ENCODE assay signal across 8 cellular contexts in genomic region chr6:41683460-41684310, GRCh38. TPM values are rescaled to one million over a fixed set of nuclear protein-coding genes. Genes with fewer than 3 reads are reported as not detected.
DNase-seq lines count a peak whose midpoint lies in the region; ATAC-seq and TF ChIP-seq lines count a peak whose summit lies in the region.

No MANE protein-coding gene starts in this region.

- H3K27me3 Mint-ChIP-seq in CD4-positive, CD25-positive, alpha-beta regulatory T cell: no peaks in the 10 kb centered on the region

- no peaks in the 10 kb centered on the region for H3K9me3 ChIP-seq in CD4-positive, CD25-positive, alpha-beta regulatory T cell (ENCODE audit: control insufficient read depth in 2 of 2, low read length in 2 of 2)
- H3K9me3 ChIP-seq in ovary (no peaks in the 10 kb centered on the region), testis (no peaks in the 10 kb centered on the region)

- no peaks in the 10 kb centered on the region for H3K27me3 ChIP-seq in CD4-positive, CD25-positive, alpha-beta regulatory T cell (ENCODE audit: control insufficient read depth, insufficient read depth, low read length)
- no peaks in the 10 kb centered on the region for H3K27me3 ChIP-seq in ovary
- H3K27me3 ChIP-seq in testis: no peaks in the 10 kb centered on the region

- peaks cover 0 to 2% (median 0%) of the 10 kb centered on the region in 7 donors for H3K9me3 Mint-ChIP-seq in CD4-positive, CD25-positive, alpha-beta regulatory T cell
- H3K9me3 Mint-ChIP-seq in activated naive CD4-positive, alpha-beta T cell treated with anti-CD3 and anti-CD28 coated beads, Interleukin-2, amount 50 U/mL, for 72 hours: no peaks in the 10 kb centered on the region

- TF ChIP-seq EP300 in ovary (IDR thresholded peaks at IDR 0.05): no peak

- H3K4me3 Mint-ChIP-seq in CD4-positive, CD25-positive, alpha-beta regulatory T cell: peak overlapping the region in 3 of 4 donors; percentile 77 to 85 (median 81)

- no peak overlapping the region for H3K27ac ChIP-seq in CD4-positive, CD25-positive, alpha-beta regulatory T cell (ENCODE audit: insufficient read depth, low read length, poor library complexity, severe bottlenecking)
- H3K27ac ChIP-seq in ovary: peak overlapping the region; percentile 54 to 80
- peak overlapping the region; percentile 88 to 95 for H3K27ac ChIP-seq in testis

- no peak overlapping the region for H3K4me3 ChIP-seq in CD4-positive, CD25-positive, alpha-beta regulatory T cell (ENCODE audit: low read depth, low read length)
- H3K4me3 ChIP-seq in ovary: peak overlapping the region; percentile 38
- H3K4me3 ChIP-seq in testis: peak overlapping the region; percentile 58 to 73

- peak; percentile 84 to 94 (median 90) for TF ChIP-seq CTCF in ovary (IDR thresholded peaks at IDR 0.05)
- peak; percentile 84 to 94 (median 88) for TF ChIP-seq CTCF in testis (IDR thresholded peaks at IDR 0.05)

- H3K4me1 Mint-ChIP-seq in CD4-positive, CD25-positive, alpha-beta regulatory T cell: peaks cover 0 to 17% (median 7%) of the 10 kb centered on the region in 4 donors

- H3K36me3 ChIP-seq in CD4-positive, CD25-positive, alpha-beta regulatory T cell (ENCODE audit: control insufficient read depth, insufficient read depth, low read length): peaks cover 6% of the 10 kb centered on the region
- H3K36me3 ChIP-seq in ovary: no peaks in the 10 kb centered on the region
- no peaks in the 10 kb centered on the region for H3K36me3 ChIP-seq in testis (ENCODE audit: low read depth, missing control alignments)

- peak; percentile 55 to 76 (median 74) for DNase-seq in CD4-positive, CD25-positive, alpha-beta regulatory T cell
- DNase-seq in KG1 (lab: John Stamatoyannopoulos, UW) (peak; percentile 36), SKM-1 (lab: John Stamatoyannopoulos, UW; ENCODE audit: unreplicated experiment) (peak; percentile 47), head of caudate nucleus (peak; percentile 72 to 95 (median 89)), ovary (peak; percentile 77 to 90 (median 84)), testis (peak; percentile 90)
- peak; percentile 82 to 86 for DNase-seq in activated naive CD4-positive, alpha-beta T cell treated with anti-CD3 and anti-CD28 coated beads, Interleukin-2, amount 50 U/mL, for 72 hours (ENCODE audit: low spot score in 2 of 2)

- intact Hi-C loops in head of caudate nucleus (cut with DNase I): loop anchor here (1.0 to 10.0 kb wide), 3 partner anchors 80 to 315 kb away; no protein-coding TSS in a partner anchor
- intact Hi-C loops in ovary (cut with DNase I): loop anchor here (1.0 to 5.0 kb wide), 6 partner anchors 81 to 317 kb away; no protein-coding TSS in a partner anchor
- intact Hi-C loops in testis (cut with DNase I; ENCODE audit: low total_unique reads): loop anchor here (5.0 to 10.0 kb wide), 2 partner anchors 81 to 219 kb away; no protein-coding TSS in a partner anchor

- WGBS in ovary, 3 donors: 8 to 9% (median 9%) methylated on average over 42 to 43 of the region's 43 CpGs
- 12 to 13% methylated on average over 33 to 43 of the region's 43 CpGs for WGBS in testis, 2 donors

- TF ChIP-seq POLR2A in ovary (IDR thresholded peaks at IDR 0.05): no peak
- TF ChIP-seq POLR2A in testis (IDR thresholded peaks at IDR 0.05): no peak

- H3K27ac Mint-ChIP-seq in CD4-positive, CD25-positive, alpha-beta regulatory T cell: peak overlapping the region in 1 of 3 donors; percentile 91
- peak overlapping the region; percentile 82 to 86 for H3K27ac Mint-ChIP-seq in activated naive CD4-positive, alpha-beta T cell treated with anti-CD3 and anti-CD28 coated beads, Interleukin-2, amount 50 U/mL, for 72 hours

- H3K4me1 ChIP-seq in CD4-positive, CD25-positive, alpha-beta regulatory T cell (ENCODE audit: control insufficient read depth, insufficient read depth, low read length, poor library complexity, severe bottlenecking): peaks cover 20% of the 10 kb centered on the region
- H3K4me1 ChIP-seq in ovary (ENCODE audit: insufficient read depth) (no peaks in the 10 kb centered on the region), testis (peaks cover 17% of the 10 kb centered on the region)

- H3K36me3 Mint-ChIP-seq in CD4-positive, CD25-positive, alpha-beta regulatory T cell: peaks cover 3% of the 10 kb centered on the region
- no peaks in the 10 kb centered on the region for H3K36me3 Mint-ChIP-seq in activated naive CD4-positive, alpha-beta T cell treated with anti-CD3 and anti-CD28 coated beads, Interleukin-2, amount 50 U/mL, for 72 hours

- ATAC-seq in CD4-positive, CD25-positive, alpha-beta regulatory T cell (ENCODE audit: low read depth in 2 of 2): peak; percentile 80 to 84
- ATAC-seq in GM19468 (IDR thresholded peaks at IDR 0.05; ENCODE audit: extremely low read depth, unreplicated experiment): peak; percentile 57
- ATAC-seq in activated naive CD4-positive, alpha-beta T cell treated with anti-CD3 and anti-CD28 coated beads, Interleukin-2, amount 50 U/mL, for 72 hours: peak; percentile 91 to 92

RNA-seq across cellular contexts. Expression of gene MDFI, which starts 45.4 kb away (rescaled TPM):
- not detected for total RNA-seq in CD4-positive, CD25-positive, alpha-beta regulatory T cell
- not detected for polyA plus RNA-seq in CD4-positive, CD25-positive, alpha-beta regulatory T cell
- not detected for total RNA-seq in activated naive CD4-positive, alpha-beta T cell treated with anti-CD3 and anti-CD28 coated beads, Interleukin-2, amount 50 U/mL, for 72 hours
- total RNA-seq in ovary (10 to 100 TPM in 5 of 7 donors, 1 to 10 TPM in 2; 7.4 to 24.4 (median 20.4) TPM), testis (10 to 100 TPM; 15.1 to 16.0 TPM)
- polyA plus RNA-seq in ovary (10 to 100 TPM in 1 of 2 donors, 1 to 10 TPM in 1; 3.8 to 24.0 TPM), testis (ENCODE audit: insufficient read depth, low read depth, low replicate concordance) (12.9 TPM)

RNA-seq across cellular contexts. Expression of gene TFEB, which starts 51.7 kb away (rescaled TPM):
- total RNA-seq in CD4-positive, CD25-positive, alpha-beta regulatory T cell: 26.7 TPM
- polyA plus RNA-seq in CD4-positive, CD25-positive, alpha-beta regulatory T cell: 10 to 100 TPM in 1 of 4 donors, 1 to 10 TPM in 3; 8.0 to 11.0 (median 8.7) TPM
- 10 to 100 TPM in 1 of 2 donors, 1 to 10 TPM in 1; 3.0 to 14.4 TPM for total RNA-seq in activated naive CD4-positive, alpha-beta T cell treated with anti-CD3 and anti-CD28 coated beads, Interleukin-2, amount 50 U/mL, for 72 hours
- total RNA-seq in ovary (10 to 100 TPM in 4 of 7 donors, 1 to 10 TPM in 3; 7.3 to 14.9 (median 10.3) TPM), testis (1 to 10 TPM; 4.5 to 5.2 TPM)
- polyA plus RNA-seq in ovary (1 to 10 TPM; 2.8 to 6.9 TPM), testis (ENCODE audit: insufficient read depth, low read depth, low replicate concordance) (6.3 TPM)

Comparison
In these comparisons a context has a peak if more than half of its experiments do, and no peak if none do; other contexts are left out.
1. DNase-seq: peak in every context shown above with its lines; median percentile 90 in testis; 89 in head of caudate nucleus; 84 in activated naive CD4-positive, alpha-beta T cell treated with anti-CD3 and anti-CD28 coated beads, Interleukin-2, amount 50 U/mL, for 72 hours; 84 in ovary; 74 in CD4-positive, CD25-positive, alpha-beta regulatory T cell; 47 in SKM-1; 36 in KG1.